ENCODE assay signal across 22 cellular contexts in the genomic region with DNA sequence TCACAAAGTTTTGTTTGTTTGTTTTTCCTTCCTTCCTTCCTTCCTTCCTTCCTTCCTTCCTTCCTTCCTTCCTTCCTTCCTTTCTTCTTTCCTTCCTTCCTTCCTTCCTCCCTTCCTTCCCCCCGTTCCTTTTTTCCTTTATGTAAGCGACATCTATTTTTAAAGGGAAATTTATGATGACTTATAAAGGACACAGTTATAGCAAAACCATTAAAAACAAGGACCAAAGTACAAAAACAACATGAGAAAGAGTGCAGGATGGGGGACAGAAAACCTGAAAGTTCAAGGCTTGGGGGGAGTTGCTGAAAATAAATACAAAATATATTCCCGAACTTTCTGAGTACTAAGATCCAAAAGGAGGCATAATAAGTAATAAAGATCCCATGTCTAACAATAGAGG. TPM values are rescaled to one million over a fixed set of nuclear protein-coding genes. Genes with fewer than 3 reads are reported as not detected.
DNase-seq lines count a peak whose midpoint lies in the region; ATAC-seq and TF ChIP-seq lines count a peak whose summit lies in the region.
"Had no signal": no experiment of that assay in that cellular context is flagged by ENCODE, and none has a peak within 500 bp of the region (broad histone marks: within the 10 kb centered on the region; RNA-seq: fewer than 3 reads in every experiment).

No MANE protein-coding gene starts in this region.

- POLR2A ChIA-PET in A673 (lab: Charles Lee; ENCODE audit: low non-redundant PET) = interaction anchor here (0.6 kb wide), 2 partner anchors 156 to 242 kb away, joined by 3 to 4 read pairs; no protein-coding TSS in a partner anchor
- POLR2A ChIA-PET in PC-9 (lab: Charles Lee; ENCODE audit: unreplicated experiment) = no interaction called here

- DNase-seq in A673 (ENCODE audit: low spot score) (peak; percentile 69), PC-9 (no peak), hepatocyte (ENCODE audit: low spot score) (no peak), NCI-H345 (lab: John Stamatoyannopoulos, UW) (no peak)
- DNase-seq: ACHN; AML-193; BE2C; CD4-positive, alpha-beta T cell; CD8-positive, alpha-beta memory T cell; DMS53; DMS79 treated with DMSO at 0.1 percent for 48 hours; GF-D8; H7; HCEC 1CT had no signal

- CTCF ChIA-PET in A673 (lab: Charles Lee) = no interaction called here
- CTCF ChIA-PET in PC-9 (lab: Charles Lee) = no interaction called here

- H2AFZ ChIP-seq in PC-9 (peak overlapping the region; percentile 31; the same call in 1 of the 2 replicates), hepatocyte (no peak overlapping the region)

- H3K36me3 ChIP-seq in A673 (ENCODE audit: insufficient read depth, low read length, poor library complexity, severe bottlenecking) (no peaks in the 10 kb centered on the region), PC-9 (ENCODE audit: low read depth) (no peaks in the 10 kb centered on the region), hepatocyte (replicated peaks; ENCODE audit: insufficient read depth, low read depth) (no peaks in the 10 kb centered on the region)
- H3K36me3 ChIP-seq: BE2C; BLaER1 treated with 17β-estradiol and CSF1 and Interleukin-3, amounts not matched to agents 10 nM and 100 nM had no signal

- H3K27ac ChIP-seq in A673 (ENCODE audit: low read depth, low read length, poor library complexity, severe bottlenecking) = peak overlapping the region; percentile 98
- H3K27ac ChIP-seq in PC-9 = no peak overlapping the region
- H3K27ac ChIP-seq in hepatocyte = no peak overlapping the region
- H3K27ac ChIP-seq: 22Rv1; BLaER1 treated with 17β-estradiol and CSF1 and Interleukin-3, amounts not matched to agents 10 nM and 100 nM had no signal

- no peak overlapping the region for H3K4me2 ChIP-seq in PC-9
- H3K4me2 ChIP-seq in hepatocyte = peak overlapping the region; percentile 56
- H3K4me2 ChIP-seq: BLaER1 treated with 17β-estradiol and CSF1 and Interleukin-3, amounts not matched to agents 10 nM and 100 nM had no signal

- BruUV-seq in A673 (replicated peaks; lab: Mats Ljungman, UMichigan) (no TSS peak), PC-9 (replicated peaks; lab: Mats Ljungman, UMichigan) (no TSS peak)

- ATAC-seq in GM18511 (IDR thresholded peaks at IDR 0.05; ENCODE audit: unreplicated experiment) (no peak), esophagus mucosa (no peak)

- H3K27me3 ChIP-seq in A673 (replicated peaks; ENCODE audit: insufficient read depth, low read depth, low read length, poor library complexity) (no peaks in the 10 kb centered on the region), PC-9 (ENCODE audit: insufficient read depth, low read depth) (no peaks in the 10 kb centered on the region), hepatocyte (no peaks in the 10 kb centered on the region)
- H3K27me3 ChIP-seq: BLaER1 treated with 17β-estradiol and CSF1 and Interleukin-3, amounts not matched to agents 10 nM and 100 nM had no signal

- peak overlapping the region; percentile 41 for H3K4me3 ChIP-seq in A673 (ENCODE audit: low read depth, low read length, poor library complexity, severe bottlenecking)
- no peak overlapping the region for H3K4me3 ChIP-seq in PC-9
- no peak overlapping the region for H3K4me3 ChIP-seq in hepatocyte
- H3K4me3 ChIP-seq: BLaER1 treated with 17β-estradiol and CSF1 and Interleukin-3, amounts not matched to agents 10 nM and 100 nM had no signal

- H3K4me1 ChIP-seq in A673 (ENCODE audit: insufficient read depth, low read length, poor library complexity, severe bottlenecking) = peaks cover 73% of the 10 kb centered on the region
- H3K4me1 ChIP-seq in PC-9 (replicated peaks; ENCODE audit: insufficient read depth) = no peaks in the 10 kb centered on the region
- H3K4me1 ChIP-seq in hepatocyte (ENCODE audit: insufficient read depth) = no peaks in the 10 kb centered on the region
- H3K4me1 ChIP-seq: BE2C had no signal

- no peak for TF ChIP-seq CTCF in A673 (conservative IDR thresholded peaks at IDR 0.05; ENCODE audit: low read depth, low read length)
- no peak for TF ChIP-seq CTCF in PC-9 (conservative IDR thresholded peaks at IDR 0.05)
- no peak for TF ChIP-seq CTCF in hepatocyte (IDR thresholded peaks at IDR 0.05; ENCODE audit: poor library complexity)

- H3K79me2 ChIP-seq in PC-9 (ENCODE audit: low read depth) = no peaks in the 10 kb centered on the region
- peaks cover 15% of the 10 kb centered on the region for H3K79me2 ChIP-seq in hepatocyte

- H3F3A ChIP-seq in PC-9 (ENCODE audit: insufficient read depth, low read depth) = no peaks in the 10 kb centered on the region

- H3K9me2 ChIP-seq in PC-9 (ENCODE audit: insufficient read depth) (0 out of 2 replicates have a peak, but pooled peaks cover 4% of the 10 kb centered on the region), hepatocyte (replicated peaks; ENCODE audit: insufficient read depth) (no peaks in the 10 kb centered on the region)

- intact Hi-C loops in A673 (cut with micrococcal nuclease; ENCODE audit: unreplicated experiment) (loop anchor here (5.0 kb wide), 1 partner anchor 101 kb away; no protein-coding TSS in a partner anchor), PC-9 (cut with micrococcal nuclease; ENCODE audit: unreplicated experiment) (no loop called here)

- no peaks in the 10 kb centered on the region for H4K20me1 ChIP-seq in PC-9 (ENCODE audit: insufficient read depth)
- H4K20me1 ChIP-seq in hepatocyte (ENCODE audit: insufficient read depth, poor library complexity, severe bottlenecking) = no peaks in the 10 kb centered on the region
- H4K20me1 ChIP-seq: BLaER1 treated with 17β-estradiol and CSF1 and Interleukin-3, amounts not matched to agents 10 nM and 100 nM had no signal

- H3K9me3 ChIP-seq in A673 (ENCODE audit: low read depth, low read length, poor library complexity, severe bottlenecking) = no peaks in the 10 kb centered on the region
- H3K9me3 ChIP-seq in PC-9 (ENCODE audit: insufficient read depth, low read depth) = no peaks in the 10 kb centered on the region
- H3K9me3 ChIP-seq in hepatocyte (ENCODE audit: low read depth) = no peaks in the 10 kb centered on the region
- H3K9me3 ChIP-seq: BE2C; BLaER1 treated with 17β-estradiol and CSF1 and Interleukin-3, amounts not matched to agents 10 nM and 100 nM had no signal

- WGBS in hepatocyte (ENCODE audit: low lambda C conversion rate, missing lambda C conversion rate) = 56% methylated on average over 3 of the region's 3 CpGs

RNA-seq across cellular contexts. Expression of a gene that starts 1.8 kb away (rescaled TPM):
- total RNA-seq in A673 (2021) (2.4 and 2.7 TPM in 2 replicates), PC-9 (2021) (not detected in 2 replicates), hepatocyte (33.3 and 34.1 TPM in 2 replicates), esophagus mucosa (not detected)
- polyA plus RNA-seq in hepatocyte = 2.5 and 4.9 TPM in 2 replicates
- total RNA-seq: CD4-positive, alpha-beta T cell; CD8-positive, alpha-beta memory T cell; Daoy; G401; H1; H7 had no signal
- polyA plus RNA-seq: CD14-positive monocyte; CD8-positive, alpha-beta memory T cell; H1 had no signal
